Comparison of ENCODE assay signal across 12 cellular contexts in the genomic region with DNA sequence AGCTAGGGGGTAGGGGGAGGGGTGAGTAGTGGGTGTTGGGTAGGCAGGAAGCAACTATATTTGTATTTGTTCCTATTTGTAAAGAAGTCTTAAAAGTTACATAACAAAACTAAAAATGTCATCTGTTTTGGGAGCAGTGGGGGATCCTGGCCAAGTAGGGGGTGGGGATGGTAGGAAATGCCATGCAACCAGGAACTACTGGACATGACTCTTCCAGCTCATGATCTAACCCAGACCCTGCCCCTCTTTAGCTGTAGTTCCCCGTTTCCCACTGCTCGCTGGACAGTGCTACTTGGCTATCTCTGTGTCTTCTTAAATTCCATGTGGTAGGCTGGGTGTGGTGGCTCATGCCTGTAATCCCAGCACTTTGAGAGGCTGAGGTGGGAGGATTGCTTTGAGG. TPM values are rescaled to one million over a fixed set of nuclear protein-coding genes. Genes with fewer than 3 reads are reported as not detected.
DNase-seq lines count a peak whose midpoint lies in the region; ATAC-seq and TF ChIP-seq lines count a peak whose summit lies in the region.
"Had no signal": no experiment of that assay in that cellular context is flagged by ENCODE, and none has a peak within 500 bp of the region (broad histone marks: within the 10 kb centered on the region; RNA-seq: fewer than 3 reads in every experiment).

No MANE protein-coding gene starts in this region.

- ATAC-seq in stimulated activated naive CD8-positive, alpha-beta T cell treated with anti-CD3 and anti-CD28 coated beads, Interleukin-15, Interleukin-2, amounts not matched to agents 100 U/mL and 50 U/mL, for 24 hours: no peak
- no peak for ATAC-seq in activated T-helper 17 cell treated with anti-CD3 and anti-CD28 coated beads, Interleukin-2, amount 50 U/mL, for 72 hours (replicated peaks)
- no peak for ATAC-seq in memory B cell (ENCODE audit: low read depth)
- no peak for ATAC-seq in GM18511 (IDR thresholded peaks at IDR 0.05; ENCODE audit: unreplicated experiment)

- peak overlapping the region; percentile 92 for H3K4me3 Mint-ChIP-seq in stimulated activated naive CD8-positive, alpha-beta T cell treated with anti-CD3 and anti-CD28 coated beads, Interleukin-15, Interleukin-2, amounts not matched to agents 100 ng/mL and 50 ng/mL, for 24 hours
- H3K4me3 Mint-ChIP-seq in activated T-helper 17 cell treated with anti-CD3 and anti-CD28 coated beads, Interleukin-2, amount 50 U/mL, for 72 hours: peak overlapping the region; percentile 86
- H3K4me3 Mint-ChIP-seq in memory B cell: peak overlapping the region; percentile 29

- no peak for TF ChIP-seq POLR2A in vagina (IDR thresholded peaks at IDR 0.05)

- H3K4me3 ChIP-seq in vagina: no peak overlapping the region
- no peak overlapping the region for H3K4me3 ChIP-seq in colonic mucosa
- H3K4me3 ChIP-seq: ovary had no signal

- H3K36me3 ChIP-seq in vagina: peaks cover 0 to 43% of the 10 kb centered on the region in 2 donors
- H3K36me3 ChIP-seq in colonic mucosa: peaks cover 15% of the 10 kb centered on the region
- H3K36me3 ChIP-seq: ovary had no signal

- TF ChIP-seq CTCF in vagina (IDR thresholded peaks at IDR 0.05) (no peak), colonic mucosa (IDR thresholded peaks at IDR 0.05) (no peak)

- intact Hi-C loops in vagina (cut with DNase I) (no loop called here), colonic mucosa (cut with DNase I) (loop anchor here (10.0 kb wide), 1 partner anchor 197 kb away; the partner anchor contains the start of genes LNX2 and POLR1D)

- H3K9me3 Mint-ChIP-seq in stimulated activated naive CD8-positive, alpha-beta T cell treated with anti-CD3 and anti-CD28 coated beads, Interleukin-15, Interleukin-2, amounts not matched to agents 100 ng/mL and 50 ng/mL, for 24 hours: no peaks in the 10 kb centered on the region
- H3K9me3 Mint-ChIP-seq in activated T-helper 17 cell treated with anti-CD3 and anti-CD28 coated beads, Interleukin-2, amount 50 U/mL, for 72 hours: no peaks in the 10 kb centered on the region
- H3K9me3 Mint-ChIP-seq in memory B cell: no peaks in the 10 kb centered on the region
- H3K9me3 Mint-ChIP-seq: brain had no signal

- peak overlapping the region; percentile 96 for H3K27ac Mint-ChIP-seq in stimulated activated naive CD8-positive, alpha-beta T cell treated with anti-CD3 and anti-CD28 coated beads, Interleukin-15, Interleukin-2, amounts not matched to agents 100 ng/mL and 50 ng/mL, for 24 hours
- peak overlapping the region; percentile 96 for H3K27ac Mint-ChIP-seq in activated T-helper 17 cell treated with anti-CD3 and anti-CD28 coated beads, Interleukin-2, amount 50 U/mL, for 72 hours
- H3K27ac Mint-ChIP-seq in memory B cell: peak overlapping the region; percentile 79

- H3K4me1 Mint-ChIP-seq in stimulated activated naive CD8-positive, alpha-beta T cell treated with anti-CD3 and anti-CD28 coated beads, Interleukin-15, Interleukin-2, amounts not matched to agents 100 ng/mL and 50 ng/mL, for 24 hours (ENCODE audit: low read depth): peaks cover 71% of the 10 kb centered on the region
- peaks cover 26% of the 10 kb centered on the region for H3K4me1 Mint-ChIP-seq in activated T-helper 17 cell treated with anti-CD3 and anti-CD28 coated beads, Interleukin-2, amount 50 U/mL, for 72 hours
- peaks cover 31% of the 10 kb centered on the region for H3K4me1 Mint-ChIP-seq in memory B cell

- DNase-seq in stimulated activated naive CD8-positive, alpha-beta T cell treated with anti-CD3 and anti-CD28 coated beads, Interleukin-15, Interleukin-2, amounts not matched to agents 100 U/mL and 50 U/mL, for 24 hours: no peak
- DNase-seq in memory B cell (ENCODE audit: low spot score in 2 of 2): no peak
- no peak for DNase-seq in vagina (ENCODE audit: extremely low spot score in 2 of 2)
- no peak for DNase-seq in colonic mucosa
- no peak for DNase-seq in stimulated activated CD8-positive, alpha-beta memory T cell treated with anti-CD3 and anti-CD28 coated beads, Interleukin-4, amount 100 ng/mL, for 48 hours
- DNase-seq: NCI-H345, ovary, SHP77 had no signal

- peaks cover 72% of the 10 kb centered on the region for H3K36me3 Mint-ChIP-seq in stimulated activated naive CD8-positive, alpha-beta T cell treated with anti-CD3 and anti-CD28 coated beads, Interleukin-15, Interleukin-2, amounts not matched to agents 100 ng/mL and 50 ng/mL, for 24 hours (ENCODE audit: low read depth)
- peaks cover 88% of the 10 kb centered on the region for H3K36me3 Mint-ChIP-seq in activated T-helper 17 cell treated with anti-CD3 and anti-CD28 coated beads, Interleukin-2, amount 50 U/mL, for 72 hours (ENCODE audit: low read depth)
- peaks cover 27% of the 10 kb centered on the region for H3K36me3 Mint-ChIP-seq in memory B cell

- no peak overlapping the region for H3K9ac ChIP-seq in colonic mucosa (ENCODE audit: low read depth in 2 of 2, low read length in 2 of 2)

- H3K27me3 ChIP-seq in vagina: no peaks in the 10 kb centered on the region
- H3K27me3 ChIP-seq in colonic mucosa: no peaks in the 10 kb centered on the region
- H3K27me3 ChIP-seq: ovary had no signal

- H3K27ac ChIP-seq in vagina (peak overlapping the region; percentile 84), colonic mucosa (no peak overlapping the region)
- H3K27ac ChIP-seq: ovary had no signal

- H3K27me3 Mint-ChIP-seq in stimulated activated naive CD8-positive, alpha-beta T cell treated with anti-CD3 and anti-CD28 coated beads, Interleukin-15, Interleukin-2, amounts not matched to agents 100 ng/mL and 50 ng/mL, for 24 hours: no peaks in the 10 kb centered on the region
- H3K27me3 Mint-ChIP-seq in activated T-helper 17 cell treated with anti-CD3 and anti-CD28 coated beads, Interleukin-2, amount 50 U/mL, for 72 hours: no peaks in the 10 kb centered on the region
- no peaks in the 10 kb centered on the region for H3K27me3 Mint-ChIP-seq in memory B cell
- H3K27me3 Mint-ChIP-seq: brain had no signal

- H3K9me3 ChIP-seq in vagina: no peaks in the 10 kb centered on the region
- no peaks in the 10 kb centered on the region for H3K9me3 ChIP-seq in colonic mucosa
- H3K9me3 ChIP-seq: ovary had no signal

- H3K4me1 ChIP-seq in vagina (peaks cover 59% of the 10 kb centered on the region), colonic mucosa (peaks cover 3% of the 10 kb centered on the region)

RNA-seq across cellular contexts. Expression of gene GTF3A, which starts 3.2 kb away (rescaled TPM):
- 100 to 1,000 TPM; 114 to 226 TPM for total RNA-seq in activated T-helper 17 cell treated with anti-CD3 and anti-CD28 coated beads, Interleukin-2, amount 50 U/mL, for 72 hours
- 142 TPM for total RNA-seq in vagina
- total RNA-seq in colonic mucosa: 10 to 100 TPM; 39.7 to 76.0 TPM

RNA-seq across cellular contexts. Expression of gene MTIF3, which starts 22.7 kb away (rescaled TPM):
- 10 to 100 TPM; 36.2 to 41.2 TPM for total RNA-seq in activated T-helper 17 cell treated with anti-CD3 and anti-CD28 coated beads, Interleukin-2, amount 50 U/mL, for 72 hours
- total RNA-seq in vagina (30.0 TPM), colonic mucosa (10 to 100 TPM; 53.7 to 65.1 TPM)

Comparison
In these comparisons a context has a peak if more than half of its experiments do, and no peak if none do; other contexts are left out.
1. H3K4me3 Mint-ChIP-seq: peak in every context shown above with its lines; median percentile 92 in stimulated activated naive CD8-positive, alpha-beta T cell treated with anti-CD3 and anti-CD28 coated beads, Interleukin-15, Interleukin-2, amounts not matched to agents 100 ng/mL and 50 ng/mL, for 24 hours; 86 in activated T-helper 17 cell treated with anti-CD3 and anti-CD28 coated beads, Interleukin-2, amount 50 U/mL, for 72 hours; 29 in memory B cell.